Comparison of ENCODE assay signal across 19 cellular contexts in the genomic region with DNA sequence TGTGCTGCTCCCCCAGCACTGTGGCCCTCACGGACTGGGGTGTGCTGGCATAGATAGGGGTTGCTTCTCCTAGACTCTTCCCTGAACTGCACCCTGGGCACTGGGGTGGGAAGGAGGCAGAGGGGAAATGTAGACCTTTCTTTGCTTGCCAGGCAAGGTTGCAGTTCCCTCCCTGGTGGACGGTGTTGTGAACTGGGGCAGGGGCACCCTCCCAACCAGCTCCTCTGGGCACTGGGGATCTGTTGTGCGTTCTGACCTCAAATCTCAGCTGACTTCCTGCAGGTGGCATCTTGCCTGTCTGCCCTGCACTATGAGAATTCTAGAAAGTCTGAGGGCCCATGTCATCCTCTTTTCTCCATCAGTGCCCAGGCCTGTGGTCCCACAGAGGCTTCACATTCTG. TPM values are rescaled to one million over a fixed set of nuclear protein-coding genes. Genes with fewer than 3 reads are reported as not detected.
"Had no signal": no experiment of that assay in that cellular context is flagged by ENCODE, and none has a peak within 500 bp of the region (broad histone marks: within the 10 kb centered on the region; RNA-seq: fewer than 3 reads in every experiment).

No MANE protein-coding gene starts in this region.

- ATAC-seq: esophagus mucosa; sciatic nerve; stimulated activated memory B cell treated with anti-CD40 and anti-IgM and Interleukin-4, amounts not matched to agents 10 μg/mL and 1 μg/mL and 100 μg/mL, for 72 hours; upper lobe of right lung had no signal

- FAIRE-seq: frontal cortex, islet of Langerhans had no signal

- H3K36me3 ChIP-seq: colonic mucosa, spleen, tibial artery, upper lobe of right lung had no signal

- H3K27me3 ChIP-seq: colonic mucosa, heart left ventricle, spleen, tibial artery, upper lobe of right lung had no signal

- H3K27ac ChIP-seq: colonic mucosa, heart left ventricle, psoas muscle, spleen, tibial artery, upper lobe of right lung had no signal

- H3K9me3 ChIP-seq: colonic mucosa, heart left ventricle, psoas muscle, spleen, tibial artery, upper lobe of right lung had no signal

- H3K4me1 ChIP-seq: colonic mucosa, psoas muscle, upper lobe of right lung had no signal

- DNase-seq: colonic mucosa; effector CD4-positive, alpha-beta T cell; heart left ventricle; kidney glomerular epithelial cell; naive thymus-derived CD4-positive, alpha-beta T cell; nephron progenitor cell; psoas muscle; retina; spleen; stimulated activated CD4-positive, alpha-beta T cell treated with anti-CD3 and anti-CD28 coated beads, Interleukin-15, amount 100 ng/mL, for 24 hours; stimulated activated CD4-positive, alpha-beta T cell treated with anti-CD3 and anti-CD28 coated beads, Interleukin-1b, Interleukin-23, amount 100 ng/mL, for 48 hours; stimulated activated CD4-positive, alpha-beta T cell treated with anti-CD3 and anti-CD28 coated beads, Interleukin-4, amount 100 ng/mL, for 24 hours; tibial artery; upper lobe of right lung had no signal

- H3K4me3 ChIP-seq: colonic mucosa, heart left ventricle, psoas muscle, spleen, tibial artery, upper lobe of right lung had no signal

RNA-seq across cellular contexts. Expression of gene ARHGAP22, which starts 53.9 kb away (rescaled TPM):
- polyA plus RNA-seq: naive thymus-derived CD4-positive, alpha-beta T cell had no signal
